In the genomic region with DNA sequence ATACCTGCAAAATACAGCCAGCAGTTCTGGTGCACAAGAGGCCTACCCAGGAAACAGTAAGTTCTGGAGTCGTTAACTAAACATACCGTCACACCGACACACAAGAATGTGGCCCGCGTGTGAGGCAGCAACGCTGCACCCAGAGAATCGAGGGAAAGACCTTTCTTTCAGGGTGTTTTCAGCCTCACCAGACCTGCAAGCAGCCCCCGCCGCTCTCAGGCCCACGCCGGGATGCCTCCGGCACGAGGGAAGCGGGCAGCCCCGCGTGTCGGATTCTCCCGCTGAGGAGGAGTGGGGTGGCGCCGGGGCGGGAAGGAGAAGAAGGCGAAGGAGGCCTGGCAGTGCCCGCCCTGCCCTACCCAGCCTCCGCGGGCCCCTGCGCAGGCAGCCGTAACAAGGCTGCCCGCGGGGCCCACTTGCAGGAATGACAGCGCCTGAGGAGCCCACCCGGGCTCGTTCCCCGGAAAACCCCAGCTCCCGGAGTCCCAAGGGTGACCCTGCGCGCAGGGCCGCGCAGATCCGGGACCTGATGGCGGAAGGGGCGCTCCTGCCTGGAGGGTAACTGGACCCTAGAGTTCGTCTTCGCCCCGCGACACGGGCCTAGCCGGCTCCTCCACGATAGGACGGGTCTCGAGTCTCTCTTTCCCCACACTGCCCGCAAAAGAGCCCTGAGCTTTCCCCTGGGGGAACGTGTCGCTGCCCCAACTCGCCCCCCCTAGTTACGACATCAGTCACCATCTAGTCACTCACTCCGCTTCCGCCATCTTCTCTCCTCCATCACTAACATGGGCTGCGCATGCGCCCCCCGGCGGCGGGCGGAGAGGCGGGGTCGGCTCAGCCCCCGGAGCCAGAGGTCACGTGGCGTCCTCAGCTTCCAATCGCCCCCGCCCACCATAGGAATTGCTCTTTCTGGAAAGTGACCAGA, we compare ENCODE assay signal across 8 cellular contexts. TPM values are rescaled to one million over a fixed set of nuclear protein-coding genes. Genes with fewer than 3 reads are reported as not detected.
A peak's percentile ranks its signal among the peaks of the same experiment; 100 is the strongest.
DNase-seq lines count a peak whose midpoint lies in the region; ATAC-seq, FAIRE-seq and TF ChIP-seq lines count a peak whose summit lies in the region.

Gene PHC3, minus strand, starts transcription at position 782 of the 925 bp plus-strand sequence. Its CDS starts 18 bp downstream, at position 764.

- H3K27me3 Mint-ChIP-seq in activated T-helper 17 cell treated with anti-CD3 and anti-CD28 coated beads, Interleukin-2, amount 50 U/mL, for 72 hours, result no peaks in the 10 kb centered on the region
- peaks cover 0 to 2% (median 0%) of the 10 kb centered on the region in 5 donors for H3K27me3 Mint-ChIP-seq in naive thymus-derived CD4-positive, alpha-beta T cell
- H3K27me3 Mint-ChIP-seq in stimulated activated memory B cell treated with anti-CD40 and anti-IgM and Interleukin-4, amounts not matched to agents 10 μg/mL and 1 μg/mL and 100 μg/mL, for 72 hours, result no peaks in the 10 kb centered on the region

- no peak for FAIRE-seq in H54 (lab: Jason Lieb, UNC)

- CTCF ChIA-PET in RWPE1 (lab: Yijun Ruan, JAX), result interaction anchor here (0.8 to 1.2 kb wide), 2 partner anchors 9 to 15 kb away, joined by 3 to 4 read pairs; no protein-coding TSS in a partner anchor
- CTCF ChIA-PET in naive thymus-derived CD4-positive, alpha-beta T cell (lab: Charles Lee), result no interaction called here

- no peak for TF ChIP-seq CTCF in RWPE1 (conservative IDR thresholded peaks at IDR 0.05; ENCODE audit: low read depth)
- TF ChIP-seq CTCF in fibroblast of lung (conservative IDR thresholded peaks at IDR 0.05 in 1 of 2, IDR thresholded peaks at IDR 0.05 in 1 of 2; ENCODE audit: low read depth in 1 of 2, low read length in 2 of 2), result no peak

- H3K36me3 ChIP-seq in fibroblast of lung (ENCODE audit: control insufficient read depth, insufficient read depth, low read length), result no peaks in the 10 kb centered on the region
- peaks cover 6 to 20% (median 14%) of the 10 kb centered on the region in 3 experiments for H3K36me3 ChIP-seq in naive thymus-derived CD4-positive, alpha-beta T cell (ENCODE audit: control insufficient read depth in 2 of 3, insufficient read depth in 3 of 3, low read length in 3 of 3)

- H3K9me3 Mint-ChIP-seq in activated T-helper 17 cell treated with anti-CD3 and anti-CD28 coated beads, Interleukin-2, amount 50 U/mL, for 72 hours, result no peaks in the 10 kb centered on the region
- peaks cover 0 to 4% (median 0%) of the 10 kb centered on the region in 11 donors for H3K9me3 Mint-ChIP-seq in naive thymus-derived CD4-positive, alpha-beta T cell
- H3K9me3 Mint-ChIP-seq in stimulated activated memory B cell treated with anti-CD40 and anti-IgM and Interleukin-4, amounts not matched to agents 10 μg/mL and 1 μg/mL and 100 μg/mL, for 72 hours, result no peaks in the 10 kb centered on the region

- H2AFZ ChIP-seq in fibroblast of lung (ENCODE audit: low read length), result peak within 1 kb of the TSS; percentile 96

- H3K4me2 ChIP-seq in fibroblast of lung (ENCODE audit: extremely low read depth, insufficient read depth, low read length), result peak within 1 kb of the TSS; percentile 84

- peak; percentile 76 for ATAC-seq in activated T-helper 17 cell treated with anti-CD3 and anti-CD28 coated beads, Interleukin-2, amount 50 U/mL, for 72 hours (replicated peaks)
- ATAC-seq in naive thymus-derived CD4-positive, alpha-beta T cell, result peak; percentile 86
- ATAC-seq in stimulated activated memory B cell treated with anti-CD40 and anti-IgM and Interleukin-4, amounts not matched to agents 10 μg/mL and 1 μg/mL and 100 μg/mL, for 72 hours, result peak; percentile 92

- peak within 1 kb of the TSS; percentile 54 to 96 (median 96) for H3K4me3 ChIP-seq in fibroblast of lung (replicated peaks in 1 of 4; ENCODE audit: control extremely low read depth in 1 of 4, insufficient read depth in 1 of 4, low read depth in 3 of 4, low read length in 4 of 4)
- H3K4me3 ChIP-seq in naive thymus-derived CD4-positive, alpha-beta T cell (ENCODE audit: low read length), result peak within 1 kb of the TSS; percentile 93

- peak within 1 kb of the TSS; percentile 96 for H3K27ac Mint-ChIP-seq in activated T-helper 17 cell treated with anti-CD3 and anti-CD28 coated beads, Interleukin-2, amount 50 U/mL, for 72 hours
- H3K27ac Mint-ChIP-seq in naive thymus-derived CD4-positive, alpha-beta T cell, result peak within 1 kb of the TSS; percentile 96 to 100 (median 100)
- peak within 1 kb of the TSS; percentile 90 for H3K27ac Mint-ChIP-seq in stimulated activated memory B cell treated with anti-CD40 and anti-IgM and Interleukin-4, amounts not matched to agents 10 μg/mL and 1 μg/mL and 100 μg/mL, for 72 hours

- H3K27ac ChIP-seq in RWPE1 (peak within 1 kb of the TSS; percentile 89), fibroblast of lung (ENCODE audit: insufficient read depth, low read length) (peak within 1 kb of the TSS; percentile 98)
- peak within 1 kb of the TSS; percentile 98 for H3K27ac ChIP-seq in naive thymus-derived CD4-positive, alpha-beta T cell (ENCODE audit: low read depth, low read length)

- peak within 1 kb of the TSS; percentile 98 for H3K4me3 Mint-ChIP-seq in activated T-helper 17 cell treated with anti-CD3 and anti-CD28 coated beads, Interleukin-2, amount 50 U/mL, for 72 hours
- peak within 1 kb of the TSS; percentile 88 to 100 (median 99) for H3K4me3 Mint-ChIP-seq in naive thymus-derived CD4-positive, alpha-beta T cell
- peak within 1 kb of the TSS; percentile 96 for H3K4me3 Mint-ChIP-seq in stimulated activated memory B cell treated with anti-CD40 and anti-IgM and Interleukin-4, amounts not matched to agents 10 μg/mL and 1 μg/mL and 100 μg/mL, for 72 hours

- peaks cover 52% of the 10 kb centered on the region for H3K36me3 Mint-ChIP-seq in activated T-helper 17 cell treated with anti-CD3 and anti-CD28 coated beads, Interleukin-2, amount 50 U/mL, for 72 hours (ENCODE audit: low read depth)
- H3K36me3 Mint-ChIP-seq in naive thymus-derived CD4-positive, alpha-beta T cell, result peaks cover 1 to 26% (median 14%) of the 10 kb centered on the region in 5 donors
- peaks cover 9% of the 10 kb centered on the region for H3K36me3 Mint-ChIP-seq in stimulated activated memory B cell treated with anti-CD40 and anti-IgM and Interleukin-4, amounts not matched to agents 10 μg/mL and 1 μg/mL and 100 μg/mL, for 72 hours

- no peaks in the 10 kb centered on the region for H3K9me3 ChIP-seq in fibroblast of lung (ENCODE audit: control insufficient read depth, insufficient read depth, low read depth, low read length)
- H3K9me3 ChIP-seq in naive thymus-derived CD4-positive, alpha-beta T cell (ENCODE audit: control insufficient read depth in 2 of 3, low read length in 3 of 3), result no peaks in the 10 kb centered on the region

- H3K79me2 ChIP-seq in fibroblast of lung (ENCODE audit: control insufficient read depth, insufficient read depth, low read length), result peaks cover 45% of the 10 kb centered on the region

- no peaks in the 10 kb centered on the region for H4K20me1 ChIP-seq in fibroblast of lung (ENCODE audit: control insufficient read depth, extremely low read depth, insufficient read depth, low read length)

- peak; percentile 95 for DNase-seq in ELF-1 (ENCODE audit: low read depth, low spot score)
- DNase-seq in H54 (ENCODE audit: insufficient read length, low spot score), result peak; percentile 88
- peak; percentile 94 for DNase-seq in LoVo (ENCODE audit: low spot score)
- peak; percentile 98 for DNase-seq in RWPE1 (ENCODE audit: low spot score)
- peak; percentile 83 to 90 for DNase-seq in fibroblast of lung (ENCODE audit: low read depth in 2 of 2)
- peak; percentile 88 to 95 (median 92) for DNase-seq in naive thymus-derived CD4-positive, alpha-beta T cell

- H3K27me3 ChIP-seq in fibroblast of lung (ENCODE audit: control insufficient read depth, insufficient read depth, low read length), result no peaks in the 10 kb centered on the region
- no peaks in the 10 kb centered on the region for H3K27me3 ChIP-seq in naive thymus-derived CD4-positive, alpha-beta T cell (ENCODE audit: control insufficient read depth in 2 of 2, insufficient read depth in 2 of 2, low read length in 2 of 2)

- intact Hi-C loops in naive thymus-derived CD4-positive, alpha-beta T cell (cut with micrococcal nuclease), result loop anchor here (1.0 to 10.0 kb wide), 19 partner anchors 8 to 1074 kb away; partner anchors contain the start of genes LRRC34 (in 2 of the 2), LRRIQ4 (in 2 of the 2), PRKCI (in 2 of the 2) and SEC62 (in 2 of the 2)

- POLR2A ChIA-PET in RWPE1 (lab: Yijun Ruan, JAX; ENCODE audit: low non-redundant PET), result no interaction called here
- POLR2A ChIA-PET in naive thymus-derived CD4-positive, alpha-beta T cell (lab: Charles Lee), result interaction anchor here (0.5 to 5.4 kb wide), 22 partner anchors 11 to 688 kb away, joined by 3 to 41 read pairs (median 3); partner anchors contain the start of genes PRKCI and SKIL

- peak within 1 kb of the TSS; percentile 98 for H3K9ac ChIP-seq in fibroblast of lung (ENCODE audit: insufficient read depth, low read length)

- TF ChIP-seq POLR2A in H54 (IDR thresholded peaks at IDR 0.05; ENCODE audit: low read depth, low read length), result peak; percentile 84

- H3K4me1 ChIP-seq in fibroblast of lung (ENCODE audit: control insufficient read depth, extremely low read depth, insufficient read depth, low read length), result no peaks in the 10 kb centered on the region
- peaks cover 19 to 38% of the 10 kb centered on the region in 2 donors for H3K4me1 ChIP-seq in naive thymus-derived CD4-positive, alpha-beta T cell (ENCODE audit: control insufficient read depth in 2 of 2, insufficient read depth in 2 of 2, low read length in 2 of 2)

- peaks cover 18% of the 10 kb centered on the region for H3K4me1 Mint-ChIP-seq in activated T-helper 17 cell treated with anti-CD3 and anti-CD28 coated beads, Interleukin-2, amount 50 U/mL, for 72 hours
- H3K4me1 Mint-ChIP-seq in naive thymus-derived CD4-positive, alpha-beta T cell, result peaks cover 19 to 40% (median 33%) of the 10 kb centered on the region in 7 donors
- H3K4me1 Mint-ChIP-seq in stimulated activated memory B cell treated with anti-CD40 and anti-IgM and Interleukin-4, amounts not matched to agents 10 μg/mL and 1 μg/mL and 100 μg/mL, for 72 hours, result peaks cover 23% of the 10 kb centered on the region

RNA-seq across cellular contexts. Expression of gene PHC3, which starts in this region (rescaled TPM):
- 10 to 100 TPM; 65.8 to 98.7 TPM for total RNA-seq in activated T-helper 17 cell treated with anti-CD3 and anti-CD28 coated beads, Interleukin-2, amount 50 U/mL, for 72 hours
- 31.8 and 36.0 TPM in 2 replicates for total RNA-seq in fibroblast of lung
- polyA plus RNA-seq in fibroblast of lung, result 52.8 and 63.2 TPM in 2 replicates
- polyA plus RNA-seq in fibroblast of lung (2012), result 12.5 and 19.5 TPM in 2 replicates
- polyA minus RNA-seq in fibroblast of lung (ENCODE audit: low replicate concordance), result 203 and 305 TPM in 2 replicates
- total RNA-seq in naive thymus-derived CD4-positive, alpha-beta T cell, result 100 to 1,000 TPM in 4 of 5 experiments, 10 to 100 TPM in 1; 78.9 to 215 (median 158) TPM
- 10 to 100 TPM; 46.3 to 67.2 TPM for polyA plus RNA-seq in naive thymus-derived CD4-positive, alpha-beta T cell

Comparison
In these comparisons a context has a peak if more than half of its experiments do, and no peak if none do; other contexts are left out.
1. Peak in every context shown above with its lines: DNase-seq, ATAC-seq, H3K4me3 ChIP-seq and H3K27ac ChIP-seq.